8 cellular contexts compared by ENCODE assay signal in the genomic region with DNA sequence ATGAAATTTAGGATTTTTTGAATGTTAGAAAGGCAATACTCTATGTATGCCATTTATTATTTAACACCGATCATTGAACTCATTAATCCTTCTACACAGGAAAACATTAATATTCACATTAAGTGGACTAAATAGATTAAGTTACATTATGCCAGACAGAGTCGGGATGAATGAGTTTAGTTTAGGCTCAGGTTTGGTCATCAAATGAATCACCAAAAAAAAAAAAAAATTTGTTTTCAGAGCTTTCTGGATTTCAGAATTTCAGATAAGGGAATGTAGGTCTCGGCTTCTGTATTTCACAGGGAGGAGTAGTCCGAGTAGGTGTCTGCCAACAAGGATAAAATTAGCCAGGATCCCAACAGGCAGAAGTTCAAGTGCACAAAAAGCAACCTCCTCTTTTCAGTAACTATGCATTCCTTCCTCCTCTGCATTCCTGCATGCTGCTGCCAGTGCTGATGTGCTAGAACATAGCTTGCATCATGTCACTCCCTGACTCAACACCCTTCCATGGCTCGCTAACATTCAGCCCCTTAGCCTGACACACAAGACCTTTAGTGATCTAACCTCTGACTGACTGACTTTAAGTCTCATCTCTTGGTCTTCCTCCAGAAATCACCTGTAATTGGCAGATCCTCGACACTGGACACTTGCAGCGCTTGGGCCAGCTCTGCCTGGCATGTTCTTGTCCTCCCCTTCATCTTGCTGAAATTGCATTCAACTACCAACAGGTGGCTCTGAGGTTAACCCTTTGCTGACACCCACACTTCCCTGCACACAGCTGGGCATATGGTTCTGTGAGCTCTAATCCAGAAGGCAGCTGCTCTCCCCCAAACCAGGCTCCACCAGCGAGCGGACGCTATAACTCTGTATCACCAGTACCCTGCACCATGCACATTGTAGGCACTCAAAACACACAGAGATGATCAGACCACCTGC.
DNase-seq lines count a peak whose midpoint lies in the region; ATAC-seq and TF ChIP-seq lines count a peak whose summit lies in the region.

No MANE protein-coding gene starts in this region.

- ATAC-seq in GM21619 (IDR thresholded peaks at IDR 0.05; ENCODE audit: unreplicated experiment) = no peak

- no peak overlapping the region for H3K4me3 ChIP-seq in skeletal muscle cell (ENCODE audit: low read depth, low read length)

- no peak overlapping the region for H3K27ac Mint-ChIP-seq in immature natural killer cell

- TF ChIP-seq CTCF in GM12874 (IDR thresholded peaks at IDR 0.05; ENCODE audit: insufficient read depth, low read depth, low read length) = peak; percentile 61

- no peak overlapping the region for H3K4me3 Mint-ChIP-seq in immature natural killer cell

- TF ChIP-seq POLR2A in erythroblast (IDR thresholded peaks at IDR 0.05; ENCODE audit: low read length) = no peak

- peaks cover 0 to 13% (median 0%) of the 10 kb centered on the region in 3 donors for H3K27me3 Mint-ChIP-seq in immature natural killer cell (ENCODE audit: low read depth in 3 of 3)

- no peaks in the 10 kb centered on the region for H3K4me1 Mint-ChIP-seq in immature natural killer cell

- H3K36me3 Mint-ChIP-seq in immature natural killer cell = no peaks in the 10 kb centered on the region

- no peaks in the 10 kb centered on the region for H3K9me3 Mint-ChIP-seq in immature natural killer cell

- DNase-seq in A172 (ENCODE audit: low spot score) (peak; percentile 8), NCI-H69 (lab: John Stamatoyannopoulos, UW) (peak; percentile 53), erythroblast (lab: John Stamatoyannopoulos, UW) (peak; percentile 22 to 44), skeletal muscle cell (ENCODE audit: low read depth) (peak; percentile 25), immature natural killer cell (no peak), NCI-H1092 (lab: John Stamatoyannopoulos, UW) (no peak)

Comparison
In these comparisons a context has a peak if more than half of its experiments do, and no peak if none do; other contexts are left out.
1. DNase-seq: peak in A172 (single experiment), NCI-H69 (single experiment), erythroblast (2 of 2) and skeletal muscle cell (single experiment); none in immature natural killer cell (0 of 3) and NCI-H1092 (single experiment).